14 cellular contexts compared by ENCODE assay signal in the genomic region with DNA sequence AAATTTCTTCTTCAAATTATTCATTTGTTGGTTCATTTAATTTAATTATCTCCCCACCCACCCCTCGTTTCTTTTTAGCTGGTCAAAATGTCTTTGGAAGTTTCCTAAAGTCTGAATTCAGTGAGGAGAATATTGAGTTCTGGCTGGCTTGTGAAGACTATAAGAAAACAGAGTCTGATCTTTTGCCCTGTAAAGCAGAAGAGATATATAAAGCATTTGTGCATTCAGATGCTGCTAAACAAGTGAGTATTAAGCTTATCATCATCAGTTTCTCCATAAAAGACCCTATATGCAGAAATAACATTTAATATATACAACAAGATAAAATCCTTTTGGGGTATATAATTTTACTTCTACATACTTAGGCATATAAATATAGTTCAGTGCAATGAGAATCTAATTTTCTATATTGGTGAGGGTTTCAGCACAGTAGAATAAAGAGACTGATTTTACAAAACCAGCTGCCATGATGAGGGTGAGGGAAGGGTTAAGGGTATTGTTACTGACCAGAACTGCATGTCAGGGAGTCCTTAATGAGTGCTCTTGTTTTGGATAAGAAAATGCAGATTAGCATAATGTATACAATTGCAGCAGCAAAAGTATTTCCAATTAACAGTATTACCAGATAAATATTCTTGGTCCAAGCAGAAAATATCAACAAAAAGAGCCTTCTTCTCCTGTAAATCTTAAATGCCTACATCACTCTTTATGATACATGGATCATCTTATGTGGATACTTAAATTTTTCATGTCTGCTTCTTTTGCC. TPM values are rescaled to one million over a fixed set of nuclear protein-coding genes. Genes with fewer than 3 reads are reported as not detected.
DNase-seq lines count a peak whose midpoint lies in the region; ATAC-seq and TF ChIP-seq lines count a peak whose summit lies in the region.
"Had no signal": no experiment of that assay in that cellular context is flagged by ENCODE, and none has a peak within 500 bp of the region (broad histone marks: within the 10 kb centered on the region; RNA-seq: fewer than 3 reads in every experiment).

No MANE protein-coding gene starts in this region.

- peak overlapping the region; percentile 3 for H3K27ac ChIP-seq in CD4-positive, alpha-beta memory T cell (ENCODE audit: low read depth, low read length)
- peak overlapping the region; percentile 89 for H3K27ac ChIP-seq in rectal smooth muscle tissue (ENCODE audit: low read depth, low read length)
- H3K27ac ChIP-seq: coronary artery had no signal

- no peaks in the 10 kb centered on the region for H3K27me3 ChIP-seq in CD4-positive, alpha-beta memory T cell (ENCODE audit: insufficient read depth, low read length)
- no peaks in the 10 kb centered on the region for H3K27me3 ChIP-seq in rectal smooth muscle tissue (ENCODE audit: control insufficient read depth, insufficient read depth, low read length)

- no peak for DNase-seq in CD4-positive, alpha-beta memory T cell
- no peak for DNase-seq in activated naive CD8-positive, alpha-beta T cell treated with anti-CD3 and anti-CD28 coated beads, Interleukin-2, amount 50 U/mL, for 24 hours
- DNase-seq in NCI-H226 = no peak
- DNase-seq: NCI-H1105 treated with DMSO at 0.1 percent for 48 hours, NCI-H524, small intestine had no signal

- CTCF ChIA-PET in CD4-positive, alpha-beta memory T cell (lab: Charles Lee; ENCODE audit: partially characterized antibody) = interaction anchor here (0.9 to 13.5 kb wide), 12 partner anchors 8 to 103 kb away, joined by 3 to 221 read pairs (median 6); no protein-coding TSS in a partner anchor

- H3K27ac Mint-ChIP-seq in CD4-positive, alpha-beta memory T cell = peak overlapping the region; percentile 60 to 99 (median 77)
- peak overlapping the region; percentile 59 for H3K27ac Mint-ChIP-seq in activated naive CD8-positive, alpha-beta T cell treated with anti-CD3 and anti-CD28 coated beads, Interleukin-2, amount 50 U/mL, for 24 hours

- H3K9me3 ChIP-seq in CD4-positive, alpha-beta memory T cell (ENCODE audit: control insufficient read depth in 1 of 2, low read length in 2 of 2) = no peaks in the 10 kb centered on the region

- peaks cover 66% of the 10 kb centered on the region for H3K4me1 ChIP-seq in CD4-positive, alpha-beta memory T cell (ENCODE audit: insufficient read depth, low read length)
- peaks cover 8% of the 10 kb centered on the region for H3K4me1 ChIP-seq in rectal smooth muscle tissue (ENCODE audit: control insufficient read depth, insufficient read depth, low read length)

- POLR2A ChIA-PET in CD4-positive, alpha-beta memory T cell (lab: Charles Lee; ENCODE audit: partially characterized antibody) = interaction anchor here (0.6 to 3.6 kb wide), 10 partner anchors 27 to 481 kb away, joined by 3 to 13 read pairs (median 4); a partner anchor contains a TSS

- peak; percentile 26 for TF ChIP-seq POLR2A in GM18505 (IDR thresholded peaks at IDR 0.05; ENCODE audit: borderline replicate concordance, extremely low read depth, insufficient read depth, insufficient read length)

- H3K4me3 Mint-ChIP-seq in CD4-positive, alpha-beta memory T cell = peak overlapping the region; percentile 38 to 93 (median 70)
- H3K4me3 Mint-ChIP-seq in activated naive CD8-positive, alpha-beta T cell treated with anti-CD3 and anti-CD28 coated beads, Interleukin-2, amount 50 U/mL, for 24 hours = peak overlapping the region; percentile 84
- H3K4me3 Mint-ChIP-seq: WTC11 had no signal

- no peak overlapping the region for H3K9ac ChIP-seq in rectal smooth muscle tissue (ENCODE audit: low read length)

- intact Hi-C loops in CD4-positive, alpha-beta memory T cell (cut with micrococcal nuclease) = no loop called here

- H3K9me3 Mint-ChIP-seq in CD4-positive, alpha-beta memory T cell = no peaks in the 10 kb centered on the region
- no peaks in the 10 kb centered on the region for H3K9me3 Mint-ChIP-seq in activated naive CD8-positive, alpha-beta T cell treated with anti-CD3 and anti-CD28 coated beads, Interleukin-2, amount 50 U/mL, for 24 hours
- H3K9me3 Mint-ChIP-seq: WTC11 had no signal

- H3K36me3 Mint-ChIP-seq in CD4-positive, alpha-beta memory T cell = peaks cover 0 to 11% of the 10 kb centered on the region in 2 donors
- peaks cover 14% of the 10 kb centered on the region for H3K36me3 Mint-ChIP-seq in activated naive CD8-positive, alpha-beta T cell treated with anti-CD3 and anti-CD28 coated beads, Interleukin-2, amount 50 U/mL, for 24 hours (ENCODE audit: low read depth)
- H3K36me3 Mint-ChIP-seq: WTC11 had no signal

- peak overlapping the region in 1 of 2 donors; percentile 55 for H3K4me3 ChIP-seq in CD4-positive, alpha-beta memory T cell (ENCODE audit: low read length in 2 of 2)
- H3K4me3 ChIP-seq in rectal smooth muscle tissue (ENCODE audit: low read length) = peak overlapping the region; percentile 55
- H3K4me3 ChIP-seq: coronary artery had no signal

- H3K27me3 Mint-ChIP-seq in CD4-positive, alpha-beta memory T cell = peaks cover 0 to 3% of the 10 kb centered on the region in 2 donors
- H3K27me3 Mint-ChIP-seq in activated naive CD8-positive, alpha-beta T cell treated with anti-CD3 and anti-CD28 coated beads, Interleukin-2, amount 50 U/mL, for 24 hours = no peaks in the 10 kb centered on the region

- peaks cover 42 to 60% (median 53%) of the 10 kb centered on the region in 4 donors for H3K4me1 Mint-ChIP-seq in CD4-positive, alpha-beta memory T cell
- peaks cover 58% of the 10 kb centered on the region for H3K4me1 Mint-ChIP-seq in activated naive CD8-positive, alpha-beta T cell treated with anti-CD3 and anti-CD28 coated beads, Interleukin-2, amount 50 U/mL, for 24 hours

- H3K36me3 ChIP-seq in CD4-positive, alpha-beta memory T cell (ENCODE audit: insufficient read depth, low read length) = no peaks in the 10 kb centered on the region
- H3K36me3 ChIP-seq in rectal smooth muscle tissue (ENCODE audit: control insufficient read depth, insufficient read depth, low read length) = peaks cover 2% of the 10 kb centered on the region

- ATAC-seq in GM18505 (IDR thresholded peaks at IDR 0.05; ENCODE audit: unreplicated experiment) = no peak
- no peak for ATAC-seq in activated naive CD8-positive, alpha-beta T cell treated with anti-CD3 and anti-CD28 coated beads, Interleukin-2, amount 50 U/mL, for 24 hours
- ATAC-seq in GM21526 (IDR thresholded peaks at IDR 0.05; ENCODE audit: low FRiP score, unreplicated experiment) = no peak
- ATAC-seq in HG02678 (IDR thresholded peaks at IDR 0.05; ENCODE audit: unreplicated experiment) = no peak
- ATAC-seq in HG02571 (IDR thresholded peaks at IDR 0.05; ENCODE audit: unreplicated experiment) = no peak
- ATAC-seq: HCT116, WTC11 had no signal

RNA-seq across cellular contexts. Expression of a gene that starts 2.8 kb away (rescaled TPM):
- total RNA-seq in CD4-positive, alpha-beta memory T cell = 10 to 100 TPM in 1 of 2 experiments, 1 to 10 TPM in 1; 9.9 to 12.0 TPM
- polyA plus RNA-seq in CD4-positive, alpha-beta memory T cell = 100 to 1,000 TPM in 1 of 2 donors, 10 to 100 TPM in 1; 17.7 to 120 TPM

RNA-seq across cellular contexts. Expression of a gene that starts 57.6 kb away (rescaled TPM):
- total RNA-seq in CD4-positive, alpha-beta memory T cell = not detected
- polyA plus RNA-seq in CD4-positive, alpha-beta memory T cell = not detected
- total RNA-seq: WTC11 had no signal
